ENCODE assay signal across 8 cellular contexts in the genomic region with DNA sequence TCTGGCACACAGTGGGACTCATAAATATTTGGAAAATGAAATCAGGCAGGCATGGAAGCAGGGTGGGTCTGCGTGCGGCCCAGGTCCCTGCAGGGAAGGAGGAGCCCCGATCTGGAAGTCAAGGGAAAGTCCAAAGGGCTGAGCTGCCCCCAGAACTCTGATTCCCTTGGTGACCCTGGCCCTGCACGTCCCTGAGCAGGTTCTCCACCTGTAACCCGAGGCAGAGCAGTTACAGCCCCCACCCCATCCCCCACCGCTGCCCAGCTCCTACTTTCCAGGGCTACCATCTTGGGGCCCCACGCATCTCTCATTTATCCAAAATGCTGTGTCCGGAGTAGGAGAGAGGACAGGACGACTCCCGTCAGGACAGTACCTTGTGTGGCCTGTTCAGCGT. TPM values are rescaled to one million over a fixed set of nuclear protein-coding genes. Genes with fewer than 3 reads are reported as not detected.
DNase-seq lines count a peak whose midpoint lies in the region; ATAC-seq and TF ChIP-seq lines count a peak whose summit lies in the region.

No MANE protein-coding gene starts in this region.

- ATAC-seq in natural killer cell (no peak), GM21423 (IDR thresholded peaks at IDR 0.05; ENCODE audit: unreplicated experiment) (no peak), HG03095 (IDR thresholded peaks at IDR 0.05; ENCODE audit: unreplicated experiment) (no peak)

- TF ChIP-seq CTCF in choroid plexus epithelial cell (conservative IDR thresholded peaks at IDR 0.05; ENCODE audit: low read depth, low read length) = no peak
- no peak for TF ChIP-seq CTCF in natural killer cell (IDR thresholded peaks at IDR 0.05)

- no peaks in the 10 kb centered on the region for H3K9me3 Mint-ChIP-seq in natural killer cell

- DNase-seq in stimulated activated CD4-positive, alpha-beta T cell treated with anti-CD3 and anti-CD28 coated beads, Interleukin-15, amount 100 ng/mL, for 24 hours = peak; percentile 44
- DNase-seq in stimulated activated CD4-positive, alpha-beta T cell treated with anti-CD3 and anti-CD28 coated beads, Interleukin-2, amount 100 ng/mL, for 48 hours = no peak
- DNase-seq in choroid plexus epithelial cell (ENCODE audit: low read depth) = no peak
- no peak for DNase-seq in natural killer cell
- no peak for DNase-seq in GOT3 (lab: John Stamatoyannopoulos, UW)
- DNase-seq in NCI-H2227 treated with DMSO at 0.1 percent for 48 hours (lab: John Stamatoyannopoulos, UW) = no peak

- peaks cover 65% of the 10 kb centered on the region in 2 donors for H3K4me1 Mint-ChIP-seq in natural killer cell

- H3K4me3 ChIP-seq in choroid plexus epithelial cell (ENCODE audit: low read depth, low read length) = peak overlapping the region; percentile 81

- H3K4me3 Mint-ChIP-seq in natural killer cell = peak overlapping the region; percentile 91

- H3K36me3 Mint-ChIP-seq in natural killer cell = no peaks in the 10 kb centered on the region

- intact Hi-C loops in natural killer cell (cut with micrococcal nuclease) = loop anchor here (2.0 to 5.0 kb wide), 2 partner anchors 13 to 45 kb away; no protein-coding TSS in a partner anchor

- H3K27me3 Mint-ChIP-seq in natural killer cell (ENCODE audit: low read depth in 2 of 2) = no peaks in the 10 kb centered on the region

- peak overlapping the region; percentile 94 to 98 for H3K27ac Mint-ChIP-seq in natural killer cell

RNA-seq across cellular contexts. Expression of a gene that starts 2.1 kb away (rescaled TPM):
- 10 to 100 TPM; 53.0 to 81.8 (median 53.8) TPM for total RNA-seq in natural killer cell

RNA-seq across cellular contexts. Expression of a gene that starts 47.7 kb away (rescaled TPM):
- total RNA-seq in natural killer cell = 10 to 100 TPM; 33.1 to 52.6 (median 47.5) TPM
